In the genomic region with DNA sequence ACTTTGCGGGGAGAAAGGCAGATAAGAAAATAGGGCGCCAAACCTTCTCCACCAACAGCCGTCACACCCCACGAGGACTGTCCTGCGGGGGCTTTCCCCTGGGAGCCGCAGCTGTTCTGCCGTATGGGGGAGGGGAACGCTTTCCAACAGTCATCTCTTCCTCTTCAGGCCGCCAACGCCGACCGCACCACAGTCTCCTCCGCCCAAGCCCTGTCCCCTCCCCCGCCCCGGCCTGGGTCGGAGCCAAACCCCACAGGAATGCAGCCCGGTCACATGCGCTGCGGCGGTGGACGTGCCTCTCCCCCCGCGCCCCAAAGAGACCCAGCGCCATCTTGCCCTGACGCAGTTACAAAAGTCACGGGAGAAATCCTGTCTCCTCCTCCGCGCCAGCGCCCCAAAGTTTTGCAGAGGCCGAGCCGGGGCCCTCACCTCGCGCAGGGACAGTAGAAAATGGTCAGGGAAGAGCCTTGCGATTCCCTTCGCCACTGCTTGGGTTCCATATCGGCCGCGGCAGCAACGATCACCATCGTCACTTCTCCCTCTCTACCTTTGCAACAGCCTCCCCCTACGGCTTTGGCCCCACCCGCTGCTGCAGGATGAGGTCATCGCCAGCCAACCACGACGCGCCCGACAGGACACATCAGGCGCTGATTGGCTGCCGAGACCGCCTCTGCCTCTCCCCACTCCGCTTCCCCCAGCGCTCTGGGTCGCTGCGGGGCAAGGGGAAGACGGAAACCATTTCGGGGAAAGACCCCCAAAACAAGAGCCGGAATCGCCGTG, we compare ENCODE assay signal across 8 cellular contexts.
DNase-seq lines count a peak whose midpoint lies in the region; TF ChIP-seq lines count a peak whose summit lies in the region.

No MANE protein-coding gene starts in this region.

- no peaks in the 10 kb centered on the region for H3K36me3 ChIP-seq in effector memory CD4-positive, alpha-beta T cell (ENCODE audit: control insufficient read depth, insufficient read depth, low read length)

- H3K27me3 ChIP-seq in effector memory CD4-positive, alpha-beta T cell (replicated peaks; ENCODE audit: control insufficient read depth, insufficient read depth, low read length, poor library complexity, severe bottlenecking): no peaks in the 10 kb centered on the region

- H3K4me1 ChIP-seq in effector memory CD4-positive, alpha-beta T cell (ENCODE audit: control insufficient read depth, insufficient read depth, low read length, poor library complexity, severe bottlenecking): peaks cover 10% of the 10 kb centered on the region

- H3K9me3 ChIP-seq in effector memory CD4-positive, alpha-beta T cell (ENCODE audit: control insufficient read depth, low read length): no peaks in the 10 kb centered on the region

- peak overlapping the region; percentile 100 for H3K27ac ChIP-seq in effector memory CD4-positive, alpha-beta T cell (ENCODE audit: insufficient read depth, low read length, poor library complexity, severe bottlenecking)

- DNase-seq in COLO668 (lab: John Stamatoyannopoulos, UW; ENCODE audit: unreplicated experiment) (peak; percentile 98), GM20000 (ENCODE audit: low spot score) (peak; percentile 95), HS-5 (ENCODE audit: low read depth) (peak; percentile 81), NK-92 (lab: John Stamatoyannopoulos, UW; ENCODE audit: unreplicated experiment) (peak; percentile 98), medulla oblongata (ENCODE audit: extremely low spot score) (peak; percentile 99)
- DNase-seq in activated CD8-positive, alpha-beta memory T cell treated with anti-CD3 and anti-CD28 coated beads for 4 hours (ENCODE audit: low read depth in 2 of 2): peak; percentile 99
- DNase-seq in effector memory CD4-positive, alpha-beta T cell: peak; percentile 99 to 100 (median 100)
- DNase-seq in stimulated activated CD4-positive, alpha-beta T cell treated with anti-CD3 and anti-CD28 coated beads, TNF-alpha, amount 100 ng/mL, for 48 hours (ENCODE audit: low read depth in 3 of 3): peak; percentile 99 to 100 (median 100)

- no peak for TF ChIP-seq CTCF in GM20000 (IDR thresholded peaks at IDR 0.05; ENCODE audit: extremely low read depth, missing control alignments)

- H3K4me3 ChIP-seq in effector memory CD4-positive, alpha-beta T cell (ENCODE audit: insufficient read depth, low read depth, low read length, poor library complexity, severe bottlenecking): peak overlapping the region; percentile 99

Comparison
In these comparisons a context has a peak if more than half of its experiments do, and no peak if none do; other contexts are left out.
1. Peak in every context shown above with its lines: DNase-seq, H3K4me3 ChIP-seq and H3K27ac ChIP-seq.